In the genomic region with DNA sequence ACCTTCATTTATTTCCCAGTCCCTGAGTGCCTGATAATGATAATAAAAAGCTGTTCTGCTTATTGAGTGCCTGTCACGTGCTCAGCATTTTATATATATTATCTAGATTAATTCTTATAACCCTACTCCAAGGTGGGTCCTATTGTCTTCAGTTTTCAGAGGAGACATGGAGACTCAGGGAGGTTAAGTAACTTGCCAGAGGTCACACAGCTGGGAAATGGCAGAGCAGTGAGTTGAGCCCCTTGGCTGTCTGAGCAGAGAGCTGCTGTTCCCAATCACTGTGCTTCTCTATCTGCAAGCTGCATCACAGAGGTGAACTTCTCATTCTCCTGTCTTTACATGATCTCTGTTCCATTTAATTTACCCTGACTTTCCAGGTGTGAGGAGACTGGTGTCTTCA, we compare ENCODE assay signal across 1 cellular context.
TF ChIP-seq lines count a peak whose summit lies in the region.

No MANE protein-coding gene starts in this region.

TF ChIP-seq in HCT116, 20 proteins besides CTCF, POLR2A, EP300 and RAD21:
- no peak for TF ChIP-seq CEBPB (IDR thresholded peaks at IDR 0.05; ENCODE audit: low read depth)
- TF ChIP-seq ZBTB33 (IDR thresholded peaks at IDR 0.05; ENCODE audit: extremely low read depth, insufficient replicate concordance, low read length) = no peak
- no peak for TF ChIP-seq ZFX (IDR thresholded peaks at IDR 0.05)
- TF ChIP-seq POLR2AphosphoS5 (IDR thresholded peaks at IDR 0.05; ENCODE audit: low read depth, low read length) = no peak
- no peak for TF ChIP-seq SIN3A (IDR thresholded peaks at IDR 0.05; ENCODE audit: low read depth)
- TF ChIP-seq YY1 (IDR thresholded peaks at IDR 0.05; ENCODE audit: extremely low read depth, insufficient replicate concordance, low read depth, low read length) = no peak
- no peak for TF ChIP-seq ELF1 (IDR thresholded peaks at IDR 0.05; ENCODE audit: borderline replicate concordance, low read depth)
- TF ChIP-seq CBX3 (IDR thresholded peaks at IDR 0.05; ENCODE audit: low read depth) = no peak
- no peak for TF ChIP-seq SP1 (IDR thresholded peaks at IDR 0.05; ENCODE audit: low read depth)
- TF ChIP-seq TCF7L2 (IDR thresholded peaks at IDR 0.05; ENCODE audit: borderline replicate concordance, extremely low read depth, insufficient read depth, insufficient read length) = no peak
- no peak for TF ChIP-seq EZH2 (IDR thresholded peaks at IDR 0.05)
- no peak for TF ChIP-seq SRF (IDR thresholded peaks at IDR 0.05; ENCODE audit: low read depth)
- no peak for TF ChIP-seq EZH2phosphoT487 (IDR thresholded peaks at IDR 0.05; ENCODE audit: borderline replicate concordance)
- TF ChIP-seq, protein P1, sequence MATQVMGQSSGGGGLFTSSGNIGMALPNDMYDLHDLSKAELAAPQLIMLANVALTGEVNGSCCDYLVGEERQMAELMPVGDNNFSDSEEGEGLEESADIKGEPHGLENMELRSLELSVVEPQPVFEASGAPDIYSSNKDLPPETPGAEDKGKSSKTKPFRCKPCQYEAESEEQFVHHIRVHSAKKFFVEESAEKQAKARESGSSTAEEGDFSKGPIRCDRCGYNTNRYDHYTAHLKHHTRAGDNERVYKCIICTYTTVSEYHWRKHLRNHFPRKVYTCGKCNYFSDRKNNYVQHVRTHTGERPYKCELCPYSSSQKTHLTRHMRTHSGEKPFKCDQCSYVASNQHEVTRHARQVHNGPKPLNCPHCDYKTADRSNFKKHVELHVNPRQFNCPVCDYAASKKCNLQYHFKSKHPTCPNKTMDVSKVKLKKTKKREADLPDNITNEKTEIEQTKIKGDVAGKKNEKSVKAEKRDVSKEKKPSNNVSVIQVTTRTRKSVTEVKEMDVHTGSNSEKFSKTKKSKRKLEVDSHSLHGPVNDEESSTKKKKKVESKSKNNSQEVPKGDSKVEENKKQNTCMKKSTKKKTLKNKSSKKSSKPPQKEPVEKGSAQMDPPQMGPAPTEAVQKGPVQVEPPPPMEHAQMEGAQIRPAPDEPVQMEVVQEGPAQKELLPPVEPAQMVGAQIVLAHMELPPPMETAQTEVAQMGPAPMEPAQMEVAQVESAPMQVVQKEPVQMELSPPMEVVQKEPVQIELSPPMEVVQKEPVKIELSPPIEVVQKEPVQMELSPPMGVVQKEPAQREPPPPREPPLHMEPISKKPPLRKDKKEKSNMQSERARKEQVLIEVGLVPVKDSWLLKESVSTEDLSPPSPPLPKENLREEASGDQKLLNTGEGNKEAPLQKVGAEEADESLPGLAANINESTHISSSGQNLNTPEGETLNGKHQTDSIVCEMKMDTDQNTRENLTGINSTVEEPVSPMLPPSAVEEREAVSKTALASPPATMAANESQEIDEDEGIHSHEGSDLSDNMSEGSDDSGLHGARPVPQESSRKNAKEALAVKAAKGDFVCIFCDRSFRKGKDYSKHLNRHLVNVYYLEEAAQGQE (IDR thresholded peaks at IDR 0.05; ENCODE audit: low read depth) = no peak
